25 cellular contexts compared by ENCODE assay signal in the genomic region with DNA sequence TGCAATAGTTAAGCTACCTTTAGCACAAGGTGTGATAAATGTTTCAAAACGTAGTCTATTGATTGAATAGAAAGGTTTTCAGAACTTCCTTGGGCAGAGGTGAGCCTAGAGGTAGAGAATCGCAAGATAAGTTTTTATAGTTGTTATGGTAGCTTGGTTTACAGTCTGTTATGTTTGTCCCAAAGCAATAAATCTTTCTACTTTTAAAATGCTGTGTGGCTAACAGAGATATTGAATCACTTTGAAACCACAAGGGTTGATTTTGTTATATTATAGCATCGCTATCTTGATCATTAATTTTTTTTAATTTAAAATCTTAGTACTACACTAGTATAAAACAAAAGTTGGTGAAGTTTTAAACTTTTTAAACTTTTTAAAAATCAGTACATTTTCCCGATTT.
"Had no signal": no experiment of that assay in that cellular context is flagged by ENCODE, and none has a peak within 500 bp of the region (broad histone marks: within the 10 kb centered on the region; RNA-seq: fewer than 3 reads in every experiment).

No MANE protein-coding gene starts in this region.

- H3K9ac ChIP-seq: neural progenitor cell, parathyroid adenoma had no signal

- H3K4me1 ChIP-seq: parathyroid adenoma, psoas muscle, right lobe of liver, sigmoid colon, stomach, thyroid gland, tibial nerve, upper lobe of left lung, vagina had no signal

- DNase-seq: occipital lobe; ovary; posterior cingulate gyrus; psoas muscle; right cardiac atrium; right lobe of liver; sigmoid colon; small intestine; stimulated activated CD4-positive, alpha-beta T cell treated with anti-CD3 and anti-CD28 coated beads, Interleukin-15, amount 100 ng/mL, for 24 hours; stimulated activated CD4-positive, alpha-beta T cell treated with anti-CD3 and anti-CD28 coated beads, Interleukin-2, amount 100 ng/mL, for 24 hours; stimulated activated CD4-positive, alpha-beta T cell treated with anti-CD3 and anti-CD28 coated beads, Interleukin-2, amount 100 ng/mL, for 48 hours; stimulated activated CD4-positive, alpha-beta T cell treated with anti-CD3 and anti-CD28 coated beads, Interleukin-4, amount 100 ng/mL, for 24 hours; stimulated activated naive B cell treated with anti-CD40 and anti-IgM and Interleukin-4, amounts not matched to agents 10 μg/mL and 1 μg/mL and 100 μg/mL, for 72 hours; stimulated activated naive CD4-positive, alpha-beta T cell treated with Interleukin-2 at 50 U/mL for 16 hours; stomach; thyroid gland; trophoblast cell; upper lobe of left lung had no signal

- H3K79me2 ChIP-seq: parathyroid adenoma had no signal

- ATAC-seq: psoas muscle; right cardiac atrium; right lobe of liver; stimulated activated effector memory CD8-positive, alpha-beta T cell treated with anti-CD3 and anti-CD28 coated beads, Interleukin-12 subunit alpha, Interleukin-12 subunit beta, amount 100 ng/mL, for 72 hours; stimulated activated naive B cell treated with anti-CD40 and anti-IgM and Interleukin-4, amounts not matched to agents 10 μg/mL and 1 μg/mL and 100 μg/mL, for 72 hours had no signal

- H3K4me2 ChIP-seq: neural progenitor cell had no signal

- H3K27ac ChIP-seq: neural progenitor cell, ovary, parathyroid adenoma, psoas muscle, right lobe of liver, sigmoid colon, stomach, thoracic aorta, thyroid gland, tibial nerve, upper lobe of left lung, vagina had no signal

- H3K9me3 ChIP-seq: ovary, psoas muscle, right lobe of liver, sigmoid colon, stomach, thoracic aorta, thyroid gland, tibial nerve, upper lobe of left lung, vagina had no signal

- H3K27me3 ChIP-seq: neural progenitor cell, ovary, right lobe of liver, sigmoid colon, stomach, thyroid gland, tibial nerve, upper lobe of left lung, vagina had no signal

- H3K4me3 ChIP-seq: neural progenitor cell, ovary, psoas muscle, right lobe of liver, sigmoid colon, stomach, thoracic aorta, thyroid gland, tibial nerve, upper lobe of left lung, vagina had no signal

- FAIRE-seq: small intestine, urothelium cell line had no signal

- H3K36me3 ChIP-seq: neural progenitor cell, ovary, right lobe of liver, sigmoid colon, stomach, thoracic aorta, thyroid gland, tibial nerve, upper lobe of left lung, vagina had no signal

- H2AFZ ChIP-seq: neural progenitor cell, parathyroid adenoma had no signal
